Comparison of ENCODE assay signal across 27 cellular contexts in the genomic region with DNA sequence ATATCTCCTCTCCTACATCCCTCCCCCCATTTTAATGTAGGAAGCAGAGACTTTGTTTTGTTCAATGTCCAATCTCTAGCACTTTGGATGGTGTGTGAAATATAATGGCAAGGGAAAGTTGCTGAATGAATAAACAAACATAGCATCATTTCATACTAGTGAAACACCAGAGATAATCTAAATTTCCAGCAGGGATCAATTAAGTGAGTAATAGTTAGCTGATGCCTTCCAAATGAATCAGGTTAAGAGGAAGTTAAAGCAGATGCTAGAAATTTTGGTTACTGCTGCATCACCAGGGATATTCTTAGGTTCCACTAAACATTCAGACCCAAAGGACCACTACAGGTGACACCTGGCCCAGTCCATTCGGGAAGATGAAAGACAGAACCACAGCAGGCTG. TPM values are rescaled to one million over a fixed set of nuclear protein-coding genes. Genes with fewer than 3 reads are reported as not detected.
DNase-seq lines count a peak whose midpoint lies in the region; ATAC-seq and TF ChIP-seq lines count a peak whose summit lies in the region.
"Had no signal": no experiment of that assay in that cellular context is flagged by ENCODE, and none has a peak within 500 bp of the region (broad histone marks: within the 10 kb centered on the region; RNA-seq: fewer than 3 reads in every experiment).

No MANE protein-coding gene starts in this region.

- H3K9ac ChIP-seq in SK-N-SH = no peak overlapping the region
- H3K9ac ChIP-seq: BLaER1 had no signal

- no peaks in the 10 kb centered on the region for H3K27me3 Mint-ChIP-seq in T-cell

- no peak overlapping the region for H3K4me3 Mint-ChIP-seq in T-cell
- H3K4me3 Mint-ChIP-seq: mesothelial cell of epicardium, nephron had no signal

- CTCF ChIA-PET in SK-N-SH (lab: Yijun Ruan, JAX) = interaction anchor here (2.2 kb wide), 1 partner anchor 14 kb away, joined by 11 read pairs; no protein-coding TSS in a partner anchor
- CTCF ChIA-PET in T-cell (lab: Charles Lee) = interaction anchor here in 1 of 2 donors (0.6 kb wide), 1 partner anchor 15 kb away, joined by 5 read pairs; no protein-coding TSS in a partner anchor

- H3K9me3 ChIP-seq in SK-N-SH = no peaks in the 10 kb centered on the region
- H3K9me3 ChIP-seq in thyroid gland = no peaks in the 10 kb centered on the region
- H3K9me3 ChIP-seq: BLaER1, pancreas, right atrium auricular region, spleen had no signal

- H2AFZ ChIP-seq in SK-N-SH (ENCODE audit: low read depth) = no peak overlapping the region

- no peak overlapping the region for H3K4me2 ChIP-seq in SK-N-SH
- H3K4me2 ChIP-seq: BLaER1 had no signal

- POLR2A ChIA-PET in SK-N-SH (lab: Yijun Ruan, JAX) (no interaction called here), T-cell (lab: Charles Lee) (interaction anchor here in 1 of 2 donors (0.6 kb wide), 1 partner anchor 123 kb away, joined by 7 read pairs; no protein-coding TSS in a partner anchor)

- H3K36me3 ChIP-seq in SK-N-SH (replicated peaks in 1 of 2; ENCODE audit: control insufficient read depth in 1 of 2, insufficient read depth in 2 of 2, low read length in 1 of 2) (peaks cover 25 to 50% of the 10 kb centered on the region in 2 experiments), thyroid gland (peaks cover 0 to 7% of the 10 kb centered on the region in 2 donors)

- H4K20me1 ChIP-seq in SK-N-SH (ENCODE audit: insufficient read depth) = no peaks in the 10 kb centered on the region

- peak overlapping the region; percentile 8 to 23 for H3K27ac Mint-ChIP-seq in T-cell
- H3K27ac Mint-ChIP-seq: mesothelial cell of epicardium, nephron had no signal

- H3K27ac ChIP-seq in SK-N-SH (ENCODE audit: low read depth in 2 of 2, low read length in 1 of 2) = peak overlapping the region in 1 of 2 experiments; percentile 24; a peak in 2 of 4 replicates
- H3K27ac ChIP-seq in thyroid gland = no peak overlapping the region
- H3K27ac ChIP-seq: 22Rv1, BLaER1, cardiac muscle cell, pancreas, right atrium auricular region, spleen had no signal

- H3K4me3 ChIP-seq in SK-N-SH (ENCODE audit: low read depth in 2 of 2, low read length in 1 of 2) = no peak overlapping the region
- H3K4me3 ChIP-seq in thyroid gland (replicated peaks in 1 of 3) = no peak overlapping the region
- H3K4me3 ChIP-seq: BLaER1, cardiac muscle cell, pancreas, right atrium auricular region, spleen had no signal

- H3K9me2 ChIP-seq in SK-N-SH = no peaks in the 10 kb centered on the region

- H3K4me1 ChIP-seq in SK-N-SH (ENCODE audit: control insufficient read depth in 1 of 2, insufficient read depth in 2 of 2, low read depth in 1 of 2, low read length in 1 of 2) (peaks cover 0 to 7% of the 10 kb centered on the region in 2 experiments; a peak in 1 of 4 replicates), thyroid gland (no peaks in the 10 kb centered on the region)
- H3K4me1 ChIP-seq: BLaER1 had no signal

- TF ChIP-seq RAD21 in SK-N-SH (IDR thresholded peaks at IDR 0.05; ENCODE audit: low read length) = no peak

- ATAC-seq in SK-N-SH treated with all-trans-retinoic acid at 6 μM for 48 hours = no peak
- no peak for ATAC-seq in T-cell (replicated peaks in 1 of 4)
- ATAC-seq: left lobe of liver had no signal

- TF ChIP-seq POLR2A in thyroid gland (IDR thresholded peaks at IDR 0.05) = no peak

- no peaks in the 10 kb centered on the region for H3F3A ChIP-seq in SK-N-SH (replicated peaks; ENCODE audit: insufficient read depth)

- DNase-seq in SK-N-SH = no peak
- DNase-seq in EH (ENCODE audit: low read depth) = peak; percentile 55
- DNase-seq in T-cell = no peak
- DNase-seq in fibroblast of peridontal ligament (ENCODE audit: extremely low read depth) = peak; percentile 74
- no peak for DNase-seq in DMS 273 (lab: John Stamatoyannopoulos, UW; ENCODE audit: unreplicated experiment)
- DNase-seq in thyroid gland = no peak
- no peak for DNase-seq in epidermal melanocyte (ENCODE audit: insufficient read length, low spot score)
- DNase-seq: activated effector memory CD4-positive, alpha-beta T cell treated with Interleukin-2 at 50 U/mL for 16 hours; amygdala; GF-D8; NCI-H1048; NCI-H187; NCI-H69; pancreas; Right ventricle myocardium superior; spleen; stimulated activated CD4-positive, alpha-beta T cell treated with anti-CD3 and anti-CD28 coated beads, Interleukin-4, amount 100 ng/mL, for 1 hour; stimulated activated naive CD4-positive, alpha-beta T cell treated with Interleukin-2 at 50 U/mL for 16 hours; trophoblast cell had no signal

- H3K79me2 ChIP-seq in SK-N-SH (ENCODE audit: insufficient read depth) = peaks cover 30% of the 10 kb centered on the region

- H3K4me1 Mint-ChIP-seq in T-cell = peaks cover 29 to 51% (median 46%) of the 10 kb centered on the region in 3 donors
- H3K4me1 Mint-ChIP-seq: mesothelial cell of epicardium, nephron had no signal

- H3K27me3 ChIP-seq in SK-N-SH (ENCODE audit: insufficient read depth) = no peaks in the 10 kb centered on the region
- H3K27me3 ChIP-seq in thyroid gland = no peaks in the 10 kb centered on the region
- H3K27me3 ChIP-seq: BLaER1, cardiac muscle cell, pancreas, right atrium auricular region, spleen had no signal

- intact Hi-C loops in thyroid gland (cut with DNase I) = no loop called here

- TF ChIP-seq CTCF in SK-N-SH (IDR thresholded peaks at IDR 0.05) = no peak
- no peak for TF ChIP-seq CTCF in thyroid gland (IDR thresholded peaks at IDR 0.05)

- peaks cover 18% of the 10 kb centered on the region for H3K36me3 Mint-ChIP-seq in T-cell

- H3K9me3 Mint-ChIP-seq in T-cell = no peaks in the 10 kb centered on the region
- H3K9me3 Mint-ChIP-seq: mesothelial cell of epicardium, nephron had no signal

- 89% methylated on average over 1 of the region's 1 CpG for WGBS in SK-N-SH (ENCODE audit: low lambda C conversion rate)
- 82 to 93% methylated on average over 1 of the region's 1 CpG for WGBS in thyroid gland, 2 donors

- TF ChIP-seq EP300 in SK-N-SH (IDR thresholded peaks at IDR 0.05; ENCODE audit: borderline replicate concordance in 1 of 2, low read depth in 1 of 2, low read length in 1 of 2) = no peak

TF ChIP-seq in SK-N-SH, 30 proteins besides CTCF, POLR2A, EP300 and RAD21:
- TF ChIP-seq CHD2 (IDR thresholded peaks at IDR 0.05; ENCODE audit: low read length, partially characterized antibody) (no peak), MEF2A (IDR thresholded peaks at IDR 0.05; ENCODE audit: borderline replicate concordance, low read depth) (no peak), TCF12 (IDR thresholded peaks at IDR 0.05) (peak; percentile 71), FOSL2 (IDR thresholded peaks at IDR 0.05; ENCODE audit: borderline replicate concordance, low read depth) (peak; percentile 30; the same call in 1 of the 2 replicates)
TF ChIP-seq in SK-N-SH: peak in this region for 2.

TF ChIP-seq in SK-N-SH treated with all-trans-retinoic acid at 6 μM for 48 hours, 23 proteins besides CTCF, POLR2A, EP300 and RAD21:
- TF ChIP-seq, protein P1, sequence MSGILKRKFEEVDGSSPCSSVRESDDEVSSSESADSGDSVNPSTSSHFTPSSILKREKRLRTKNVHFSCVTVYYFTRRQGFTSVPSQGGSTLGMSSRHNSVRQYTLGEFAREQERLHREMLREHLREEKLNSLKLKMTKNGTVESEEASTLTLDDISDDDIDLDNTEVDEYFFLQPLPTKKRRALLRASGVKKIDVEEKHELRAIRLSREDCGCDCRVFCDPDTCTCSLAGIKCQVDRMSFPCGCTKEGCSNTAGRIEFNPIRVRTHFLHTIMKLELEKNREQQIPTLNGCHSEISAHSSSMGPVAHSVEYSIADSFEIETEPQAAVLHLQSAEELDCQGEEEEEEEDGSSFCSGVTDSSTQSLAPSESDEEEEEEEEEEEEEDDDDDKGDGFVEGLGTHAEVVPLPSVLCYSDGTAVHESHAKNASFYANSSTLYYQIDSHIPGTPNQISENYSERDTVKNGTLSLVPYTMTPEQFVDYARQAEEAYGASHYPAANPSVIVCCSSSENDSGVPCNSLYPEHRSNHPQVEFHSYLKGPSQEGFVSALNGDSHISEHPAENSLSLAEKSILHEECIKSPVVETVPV (CRISPR knock-in tag; IDR thresholded peaks at IDR 0.05) = no peak
- TF ChIP-seq, protein P2, sequence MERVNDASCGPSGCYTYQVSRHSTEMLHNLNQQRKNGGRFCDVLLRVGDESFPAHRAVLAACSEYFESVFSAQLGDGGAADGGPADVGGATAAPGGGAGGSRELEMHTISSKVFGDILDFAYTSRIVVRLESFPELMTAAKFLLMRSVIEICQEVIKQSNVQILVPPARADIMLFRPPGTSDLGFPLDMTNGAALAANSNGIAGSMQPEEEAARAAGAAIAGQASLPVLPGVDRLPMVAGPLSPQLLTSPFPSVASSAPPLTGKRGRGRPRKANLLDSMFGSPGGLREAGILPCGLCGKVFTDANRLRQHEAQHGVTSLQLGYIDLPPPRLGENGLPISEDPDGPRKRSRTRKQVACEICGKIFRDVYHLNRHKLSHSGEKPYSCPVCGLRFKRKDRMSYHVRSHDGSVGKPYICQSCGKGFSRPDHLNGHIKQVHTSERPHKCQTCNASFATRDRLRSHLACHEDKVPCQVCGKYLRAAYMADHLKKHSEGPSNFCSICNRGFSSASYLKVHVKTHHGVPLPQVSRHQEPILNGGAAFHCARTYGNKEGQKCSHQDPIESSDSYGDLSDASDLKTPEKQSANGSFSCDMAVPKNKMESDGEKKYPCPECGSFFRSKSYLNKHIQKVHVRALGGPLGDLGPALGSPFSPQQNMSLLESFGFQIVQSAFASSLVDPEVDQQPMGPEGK (CRISPR knock-in tag; IDR thresholded peaks at IDR 0.05; ENCODE audit: borderline replicate concordance) = no peak
- TF ChIP-seq, protein P3, sequence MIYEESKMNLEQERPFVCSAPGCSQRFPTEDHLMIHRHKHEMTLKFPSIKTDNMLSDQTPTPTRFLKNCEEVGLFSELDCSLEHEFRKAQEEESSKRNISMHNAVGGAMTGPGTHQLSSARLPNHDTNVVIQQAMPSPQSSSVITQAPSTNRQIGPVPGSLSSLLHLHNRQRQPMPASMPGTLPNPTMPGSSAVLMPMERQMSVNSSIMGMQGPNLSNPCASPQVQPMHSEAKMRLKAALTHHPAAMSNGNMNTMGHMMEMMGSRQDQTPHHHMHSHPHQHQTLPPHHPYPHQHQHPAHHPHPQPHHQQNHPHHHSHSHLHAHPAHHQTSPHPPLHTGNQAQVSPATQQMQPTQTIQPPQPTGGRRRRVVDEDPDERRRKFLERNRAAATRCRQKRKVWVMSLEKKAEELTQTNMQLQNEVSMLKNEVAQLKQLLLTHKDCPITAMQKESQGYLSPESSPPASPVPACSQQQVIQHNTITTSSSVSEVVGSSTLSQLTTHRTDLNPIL (CRISPR knock-in tag; IDR thresholded peaks at IDR 0.05; ENCODE audit: low read depth) = no peak
- TF ChIP-seq ZNF70 (CRISPR knock-in tag; IDR thresholded peaks at IDR 0.05) (no peak), ZNF8 (CRISPR knock-in tag; IDR thresholded peaks at IDR 0.05) (no peak)
TF ChIP-seq in SK-N-SH treated with all-trans-retinoic acid at 6 μM for 48 hours: peak in this region for 0.

RNA-seq across cellular contexts. Expression of a gene that starts 8.1 kb away (rescaled TPM):
- polyA plus RNA-seq in SK-N-SH (2012; rRNA removed) = 13.3 and 16.1 TPM in 2 replicates
- polyA plus RNA-seq in SK-N-SH (2012; cell fraction: cytosol; rRNA removed) = 18.2 and 23.3 TPM in 2 replicates
- polyA plus RNA-seq in SK-N-SH (2012; cell fraction: nucleus; rRNA removed) = 10.5 and 16.4 TPM in 2 replicates
- total RNA-seq in T-cell = 10 to 100 TPM; 19.2 to 34.4 (median 28.5) TPM
- 10 to 100 TPM; 26.9 to 34.9 (median 32.3) TPM for total RNA-seq in thyroid gland

RNA-seq across cellular contexts. Expression of a gene that starts 26.6 kb away (rescaled TPM):
- polyA plus RNA-seq in SK-N-SH (2012; rRNA removed) = 15.2 TPM in 2 replicates
- polyA plus RNA-seq in SK-N-SH (2012; cell fraction: cytosol; rRNA removed) = 13.7 and 16.3 TPM in 2 replicates
- 8.1 and 8.7 TPM in 2 replicates for polyA plus RNA-seq in SK-N-SH (2012; cell fraction: nucleus; rRNA removed)
- 10 to 100 TPM in 3 of 5 donors, 1 to 10 TPM in 2; 6.1 to 13.4 (median 10.2) TPM for total RNA-seq in T-cell
- total RNA-seq in thyroid gland = 10 to 100 TPM; 12.8 to 19.5 (median 13.6) TPM

Comparison
In these comparisons a context has a peak if more than half of its experiments do, and no peak if none do; other contexts are left out.
1. DNase-seq: peak in EH (single experiment) and fibroblast of peridontal ligament (single experiment); none in SK-N-SH (single experiment), T-cell (0 of 34), DMS 273 (single experiment), thyroid gland (0 of 2) and epidermal melanocyte (single experiment).